ENCODE assay signal across 8 cellular contexts in the genomic region with DNA sequence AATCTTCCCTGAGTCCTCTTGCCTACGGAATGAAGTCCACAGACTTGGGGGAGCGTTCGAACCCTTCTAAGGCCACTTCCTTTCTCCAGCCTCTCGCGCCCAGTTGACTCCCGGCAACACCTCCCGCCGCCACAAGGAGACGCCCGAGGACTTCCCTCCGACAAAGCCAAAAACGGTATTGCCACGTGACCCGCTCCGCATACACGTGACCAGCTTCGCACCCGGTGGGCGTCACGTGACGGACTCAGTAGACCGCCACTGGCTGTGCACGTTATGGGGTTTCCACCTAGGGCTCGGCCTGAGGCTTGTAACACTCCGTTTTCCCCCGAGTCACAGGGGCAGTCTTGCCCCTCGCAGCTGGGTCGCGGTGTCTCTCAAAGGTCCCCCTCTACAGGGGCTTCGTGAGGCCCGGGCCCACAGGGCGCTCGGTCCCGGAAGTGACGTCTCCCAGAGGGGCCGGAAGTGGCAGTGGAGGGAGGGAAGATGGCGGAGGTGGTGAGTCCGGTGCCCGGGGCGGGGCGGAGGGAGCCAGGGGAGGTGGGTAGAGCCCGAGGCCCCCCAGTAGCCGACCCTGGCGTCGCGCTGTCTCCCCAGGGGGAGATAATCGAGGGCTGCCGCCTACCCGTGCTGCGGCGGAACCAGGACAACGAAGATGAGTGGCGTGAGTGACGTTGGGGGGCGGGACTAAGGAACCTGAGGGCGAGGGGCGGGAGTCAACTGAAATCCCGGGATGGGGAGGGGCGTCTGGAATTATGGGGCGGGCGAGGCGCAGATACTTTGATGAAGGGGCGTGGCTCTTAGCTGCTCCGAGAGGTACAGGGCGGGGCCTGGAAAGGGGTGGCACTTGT. TPM values are rescaled to one million over a fixed set of nuclear protein-coding genes. Genes with fewer than 3 reads are reported as not detected.
DNase-seq lines count a peak whose midpoint lies in the region; ATAC-seq, FAIRE-seq and TF ChIP-seq lines count a peak whose summit lies in the region.

KAT5 (plus strand) TSS at position 468 of the 848 bp plus-strand sequence; CDS start at position 484, 16 bp downstream.

- H3K79me2 ChIP-seq in DOHH2 (ENCODE audit: control insufficient read depth, low read length) (peaks cover 18% of the 10 kb centered on the region), Karpas-422 (ENCODE audit: low read length) (0 out of 2 replicates have a peak, but pooled peaks cover under 1% of the 10 kb centered on the region)

- H3K27ac ChIP-seq in DOHH2 (ENCODE audit: low read depth, low read length) = peak within 1 kb of the TSS; percentile 88
- H3K27ac ChIP-seq in Karpas-422 (ENCODE audit: low read length) = peak within 1 kb of the TSS; percentile 67

- FAIRE-seq in RCC 7860 (lab: Jason Lieb, UNC) = peak; percentile 76

- H3K9me3 ChIP-seq in DOHH2 (ENCODE audit: control insufficient read depth, insufficient read depth, low read length) (no peaks in the 10 kb centered on the region), Karpas-422 (ENCODE audit: low read length) (no peaks in the 10 kb centered on the region)

- peak; percentile 99 for DNase-seq in Karpas-422
- DNase-seq in RCC 7860 (ENCODE audit: low spot score) = peak; percentile 93
- peak; percentile 94 for DNase-seq in activated T-helper 1 cell treated with Interleukin-2 at 50 U/mL for 16 hours (ENCODE audit: low read depth)
- peak; percentile 97 for DNase-seq in fibroblast of gingiva (ENCODE audit: low read depth)
- peak; percentile 99 for DNase-seq in naive B cell

- peaks cover 4 to 17% of the 10 kb centered on the region in 2 donors for H3K36me3 Mint-ChIP-seq in naive B cell
- H3K36me3 Mint-ChIP-seq in stimulated activated memory B cell treated with anti-CD40 and anti-IgM and Interleukin-4, amounts not matched to agents 10 μg/mL and 1 μg/mL and 100 μg/mL, for 72 hours = peaks cover 34% of the 10 kb centered on the region

- peaks cover 24 to 41% (median 27%) of the 10 kb centered on the region in 3 donors for H3K4me1 Mint-ChIP-seq in naive B cell
- peaks cover 34% of the 10 kb centered on the region for H3K4me1 Mint-ChIP-seq in stimulated activated memory B cell treated with anti-CD40 and anti-IgM and Interleukin-4, amounts not matched to agents 10 μg/mL and 1 μg/mL and 100 μg/mL, for 72 hours

- H3K9me3 Mint-ChIP-seq in naive B cell = no peaks in the 10 kb centered on the region
- no peaks in the 10 kb centered on the region for H3K9me3 Mint-ChIP-seq in stimulated activated memory B cell treated with anti-CD40 and anti-IgM and Interleukin-4, amounts not matched to agents 10 μg/mL and 1 μg/mL and 100 μg/mL, for 72 hours

- H3K27ac Mint-ChIP-seq in naive B cell = peak within 1 kb of the TSS; percentile 99 to 100 (median 100)
- peak within 1 kb of the TSS; percentile 98 for H3K27ac Mint-ChIP-seq in stimulated activated memory B cell treated with anti-CD40 and anti-IgM and Interleukin-4, amounts not matched to agents 10 μg/mL and 1 μg/mL and 100 μg/mL, for 72 hours

- H3K27me3 ChIP-seq in DOHH2 (ENCODE audit: control insufficient read depth, low read length) = no peaks in the 10 kb centered on the region
- no peaks in the 10 kb centered on the region for H3K27me3 ChIP-seq in Karpas-422 (ENCODE audit: low read length)

- no peaks in the 10 kb centered on the region for H3K27me3 Mint-ChIP-seq in naive B cell
- H3K27me3 Mint-ChIP-seq in stimulated activated memory B cell treated with anti-CD40 and anti-IgM and Interleukin-4, amounts not matched to agents 10 μg/mL and 1 μg/mL and 100 μg/mL, for 72 hours = no peaks in the 10 kb centered on the region

- H3K4me2 ChIP-seq in DOHH2 (ENCODE audit: low read length) = peak within 1 kb of the TSS; percentile 93
- H3K4me2 ChIP-seq in Karpas-422 (ENCODE audit: low read depth, low read length, poor library complexity, severe bottlenecking) = peak within 1 kb of the TSS; percentile 91

- peak; percentile 87 for TF ChIP-seq CTCF in DOHH2 (IDR thresholded peaks at IDR 0.05; ENCODE audit: low read depth, low read length, poor library complexity, severe bottlenecking)

- H3F3A ChIP-seq in DOHH2 (ENCODE audit: control insufficient read depth, insufficient read depth) = no peaks in the 10 kb centered on the region

- H3K36me3 ChIP-seq in DOHH2 (ENCODE audit: control insufficient read depth, low read length) = peaks cover 42% of the 10 kb centered on the region
- no peaks in the 10 kb centered on the region; the same call in 1 of the 2 replicates for H3K36me3 ChIP-seq in Karpas-422 (ENCODE audit: insufficient read depth, low read length)

- peak within 1 kb of the TSS; percentile 95 for H3K4me3 ChIP-seq in DOHH2 (ENCODE audit: low read length)
- peak within 1 kb of the TSS; percentile 87 for H3K4me3 ChIP-seq in Karpas-422 (ENCODE audit: low read length)

- no peaks in the 10 kb centered on the region for H4K20me1 ChIP-seq in DOHH2 (ENCODE audit: control insufficient read depth, insufficient read depth, low read depth, low read length)
- no peaks in the 10 kb centered on the region for H4K20me1 ChIP-seq in Karpas-422 (ENCODE audit: insufficient read depth, low read depth, low read length)

- ATAC-seq in GM21786 (IDR thresholded peaks at IDR 0.05; ENCODE audit: unreplicated experiment) = peak; percentile 85
- ATAC-seq in naive B cell (ENCODE audit: low read depth in 2 of 2) = peak; percentile 85 to 86
- peak; percentile 96 for ATAC-seq in stimulated activated memory B cell treated with anti-CD40 and anti-IgM and Interleukin-4, amounts not matched to agents 10 μg/mL and 1 μg/mL and 100 μg/mL, for 72 hours

- H2AFZ ChIP-seq in Karpas-422 (ENCODE audit: low read length) = peak within 1 kb of the TSS; percentile 100

- peak within 1 kb of the TSS; percentile 91 to 99 (median 96) for H3K4me3 Mint-ChIP-seq in naive B cell
- peak within 1 kb of the TSS; percentile 92 for H3K4me3 Mint-ChIP-seq in stimulated activated memory B cell treated with anti-CD40 and anti-IgM and Interleukin-4, amounts not matched to agents 10 μg/mL and 1 μg/mL and 100 μg/mL, for 72 hours

- H3K9me2 ChIP-seq in DOHH2 (replicated peaks; ENCODE audit: control insufficient read depth, low read length) (no peaks in the 10 kb centered on the region), Karpas-422 (replicated peaks; ENCODE audit: insufficient read depth, low read length) (no peaks in the 10 kb centered on the region)

- H3K4me1 ChIP-seq in DOHH2 (ENCODE audit: control insufficient read depth, low read length) (peaks cover 22% of the 10 kb centered on the region), Karpas-422 (ENCODE audit: low read length) (peaks cover 22% of the 10 kb centered on the region)

- H3K9ac ChIP-seq in Karpas-422 (ENCODE audit: low read length) = peak within 1 kb of the TSS; percentile 81

RNA-seq across cellular contexts. Expression of gene KAT5, which starts in this region (rescaled TPM):
- 17.8 and 23.9 TPM in 2 replicates for total RNA-seq in Karpas-422 (2014; rRNA removed; shearing (Covaris generic); ENCODE audit: low replicate concordance)
- 10 to 100 TPM; 38.9 to 71.8 (median 63.6) TPM for polyA plus RNA-seq in naive B cell (ENCODE audit: low read depth in 6 of 6)

Comparison
In these comparisons a context has a peak if more than half of its experiments do, and no peak if none do; other contexts are left out.
1. Peak in every context shown above with its lines: DNase-seq, ATAC-seq, H3K4me3 ChIP-seq and H3K27ac ChIP-seq.